ENCODE assay signal across 8 cellular contexts in genomic region chr18:62715439-62715792, GRCh38. TPM values are rescaled to one million over a fixed set of nuclear protein-coding genes. Genes with fewer than 3 reads are reported as not detected.
A peak's percentile ranks its signal among the peaks of the same experiment; 100 is the strongest.
DNase-seq lines count a peak whose midpoint lies in the region; ATAC-seq and TF ChIP-seq lines count a peak whose summit lies in the region.

Gene PHLPP1 (plus strand): TSS chr18:62715541. CDS start chr18:62715684, 143 bp downstream.

- no peaks in the 10 kb centered on the region for H3K9me3 ChIP-seq in CD8-positive, alpha-beta T cell (ENCODE audit: low read length)
- H3K9me3 ChIP-seq in HUES6 (ENCODE audit: control insufficient read depth, insufficient read depth, low read depth, low read length) = no peaks in the 10 kb centered on the region

- TF ChIP-seq CTCF in CD8-positive, alpha-beta T cell (IDR thresholded peaks at IDR 0.05) = no peak

- peaks cover 7% of the 10 kb centered on the region for H3K36me3 Mint-ChIP-seq in CD8-positive, alpha-beta T cell
- peaks cover 10% of the 10 kb centered on the region for H3K36me3 Mint-ChIP-seq in central memory CD8-positive, alpha-beta T cell (ENCODE audit: insufficient read depth)

- POLR2A ChIA-PET in CD8-positive, alpha-beta T cell (lab: Charles Lee) = interaction anchor here (0.7 to 2.2 kb wide), 14 partner anchors 8 to 707 kb away, joined by 3 to 10 read pairs (median 3); partner anchors contain the start of genes KDSR, PIGN, RELCH and VPS4B

- H3K4me1 Mint-ChIP-seq in CD8-positive, alpha-beta T cell (ENCODE audit: low read depth) = peaks cover 40% of the 10 kb centered on the region
- H3K4me1 Mint-ChIP-seq in central memory CD8-positive, alpha-beta T cell = peaks cover 27% of the 10 kb centered on the region

- peaks cover 15% of the 10 kb centered on the region for H3K4me1 ChIP-seq in CD8-positive, alpha-beta T cell (ENCODE audit: insufficient read depth, low read length)
- peaks cover 22% of the 10 kb centered on the region for H3K4me1 ChIP-seq in HUES6 (ENCODE audit: control insufficient read depth, insufficient read depth, low read length)

- no peaks in the 10 kb centered on the region for H3K9me3 Mint-ChIP-seq in CD8-positive, alpha-beta T cell
- no peaks in the 10 kb centered on the region for H3K9me3 Mint-ChIP-seq in central memory CD8-positive, alpha-beta T cell

- peak within 1 kb of the TSS; percentile 90 for H3K9ac ChIP-seq in HUES6 (ENCODE audit: low read length)

- peak; percentile 35 for ATAC-seq in CD8-positive, alpha-beta T cell
- ATAC-seq in GM21360 (IDR thresholded peaks at IDR 0.05; ENCODE audit: unreplicated experiment) = peak; percentile 13
- ATAC-seq in central memory CD8-positive, alpha-beta T cell (replicated peaks; ENCODE audit: extremely low read depth, poor library complexity, severe bottlenecking) = peak; percentile 54

- peak within 1 kb of the TSS; percentile 71 for H3K4me3 ChIP-seq in CD8-positive, alpha-beta T cell (ENCODE audit: low read depth, low read length)
- H3K4me3 ChIP-seq in HUES6 (ENCODE audit: low read depth, low read length) = peak within 1 kb of the TSS; percentile 86

- intact Hi-C loops in CD8-positive, alpha-beta T cell (cut with DNase I, micrococcal nuclease) = loop anchor here (1.0 to 10.0 kb wide), 17 partner anchors 67 to 1259 kb away; partner anchors contain the start of genes KDSR (in 1 of the 2), PIGN (in 1 of the 2), RELCH (in 1 of the 2) and SERPINB8 (in 1 of the 2)

- CTCF ChIA-PET in CD8-positive, alpha-beta T cell (lab: Charles Lee) = interaction anchor here (0.7 to 3.8 kb wide), 16 partner anchors 9 to 724 kb away, joined by 3 to 50 read pairs (median 3); no protein-coding TSS in a partner anchor

- no peak for DNase-seq in CD8-positive, alpha-beta T cell
- no peak for DNase-seq in central memory CD8-positive, alpha-beta T cell (ENCODE audit: low spot score in 2 of 2)
- DNase-seq in mucosa of gallbladder (ENCODE audit: low spot score) (no peak), NCI-H146 (lab: John Stamatoyannopoulos, UW) (no peak), NCI-H2171 (lab: John Stamatoyannopoulos, UW) (no peak), hippocampal formation (lab: John Stamatoyannopoulos, UW) (no peak)

- H3K27ac Mint-ChIP-seq in CD8-positive, alpha-beta T cell = peak within 1 kb of the TSS; percentile 99
- peak within 1 kb of the TSS; percentile 80 for H3K27ac Mint-ChIP-seq in central memory CD8-positive, alpha-beta T cell (ENCODE audit: low read depth)

- H3K27ac ChIP-seq in CD8-positive, alpha-beta T cell (ENCODE audit: low read depth, low read length) = peak within 1 kb of the TSS; percentile 80
- peak within 1 kb of the TSS; percentile 73; the same call in 1 of the 2 replicates for H3K27ac ChIP-seq in HUES6 (ENCODE audit: low read depth, low read length)

- H3K4me3 Mint-ChIP-seq in CD8-positive, alpha-beta T cell = peak within 1 kb of the TSS; percentile 97
- H3K4me3 Mint-ChIP-seq in central memory CD8-positive, alpha-beta T cell = peak within 1 kb of the TSS; percentile 85

- no peaks in the 10 kb centered on the region for H3K27me3 ChIP-seq in CD8-positive, alpha-beta T cell (ENCODE audit: insufficient read depth, low read length)
- H3K27me3 ChIP-seq in HUES6 (ENCODE audit: control insufficient read depth, insufficient read depth, low read length) = no peaks in the 10 kb centered on the region

- H3K27me3 Mint-ChIP-seq in CD8-positive, alpha-beta T cell (ENCODE audit: low read depth) = no peaks in the 10 kb centered on the region
- no peaks in the 10 kb centered on the region for H3K27me3 Mint-ChIP-seq in central memory CD8-positive, alpha-beta T cell

- H3K36me3 ChIP-seq in CD8-positive, alpha-beta T cell (ENCODE audit: insufficient read depth, low read length) = no peaks in the 10 kb centered on the region
- no peaks in the 10 kb centered on the region for H3K36me3 ChIP-seq in HUES6 (ENCODE audit: control insufficient read depth, insufficient read depth, low read length)

RNA-seq across cellular contexts. Expression of gene PHLPP1, which starts in this region (rescaled TPM):
- total RNA-seq in CD8-positive, alpha-beta T cell = 10 to 100 TPM; 11.4 to 13.1 TPM
- 33.2 TPM for total RNA-seq in mucosa of gallbladder
